21 cellular contexts compared by ENCODE assay signal in the genomic region with DNA sequence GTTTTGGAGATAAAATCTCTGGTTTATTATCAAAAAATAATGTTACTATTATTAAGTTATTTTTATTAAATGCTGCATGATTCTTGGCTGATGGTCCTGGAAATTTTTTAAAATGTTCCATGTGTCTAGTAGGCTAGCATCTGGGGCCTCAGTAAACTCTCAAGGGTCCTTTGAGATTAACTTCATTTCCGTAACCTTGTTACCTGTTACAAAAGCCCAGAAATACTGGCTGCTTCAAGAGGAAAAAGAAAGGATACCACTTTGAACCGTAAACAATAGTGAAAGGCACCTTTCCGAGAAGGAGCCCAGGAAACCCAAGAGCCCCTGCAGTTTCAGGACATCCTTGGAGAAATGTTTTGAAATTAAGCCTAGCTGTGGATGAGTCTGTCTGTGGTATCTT. TPM values are rescaled to one million over a fixed set of nuclear protein-coding genes. Genes with fewer than 3 reads are reported as not detected.
DNase-seq lines count a peak whose midpoint lies in the region; ATAC-seq and TF ChIP-seq lines count a peak whose summit lies in the region.
"Had no signal": no experiment of that assay in that cellular context is flagged by ENCODE, and none has a peak within 500 bp of the region (broad histone marks: within the 10 kb centered on the region; RNA-seq: fewer than 3 reads in every experiment).

No MANE protein-coding gene starts in this region.

- H2AK5ac ChIP-seq in mesenchymal stem cell (ENCODE audit: low read length, severe bottlenecking) = no peak overlapping the region

- H3K27me3 Mint-ChIP-seq in HFFc6 (ENCODE audit: insufficient read depth) = no peaks in the 10 kb centered on the region; the same call in 1 of the 2 replicates
- no peaks in the 10 kb centered on the region for H3K27me3 Mint-ChIP-seq in endodermal cell (ENCODE audit: insufficient read depth)
- H3K27me3 Mint-ChIP-seq: CD4-positive, alpha-beta memory T cell; IgD-negative memory B cell had no signal

- peaks cover 23% of the 10 kb centered on the region for H3K79me1 ChIP-seq in mesenchymal stem cell (replicated peaks; ENCODE audit: low read length, poor library complexity, severe bottlenecking)

- H2BK5ac ChIP-seq in mesenchymal stem cell (ENCODE audit: low read depth, low read length, poor library complexity, severe bottlenecking) = no peak overlapping the region

- H3K4me3 Mint-ChIP-seq in HFFc6 (no peak overlapping the region), endodermal cell (no peak overlapping the region)
- H3K4me3 Mint-ChIP-seq: CD4-positive, alpha-beta memory T cell; IgD-negative memory B cell had no signal

- H3K23ac ChIP-seq in mesenchymal stem cell (ENCODE audit: low read length in 2 of 2) = no peak overlapping the region

- no peak overlapping the region for H4K8ac ChIP-seq in mesenchymal stem cell (ENCODE audit: low read length)

- ATAC-seq in esophagus mucosa (no peak), GM21576 (IDR thresholded peaks at IDR 0.05; ENCODE audit: unreplicated experiment) (no peak)
- ATAC-seq: HCT116 had no signal

- H2BK12ac ChIP-seq in mesenchymal stem cell (ENCODE audit: low read length in 2 of 2) = no peak overlapping the region

- 95 to 96% methylated on average over 3 of the region's 3 CpGs for WGBS in endodermal cell (ENCODE audit: insufficient coverage in 1 of 2, insufficient read length in 1 of 2), 2 experiments
- WGBS in mesenchymal stem cell = 100% methylated on average over 3 of the region's 3 CpGs
- 84% methylated on average over 3 of the region's 3 CpGs for WGBS in suprapubic skin

- H3K9ac ChIP-seq in endodermal cell (ENCODE audit: extremely low read depth, low read length, poor library complexity, severe bottlenecking) = no peak overlapping the region
- peak overlapping the region; percentile 66 for H3K9ac ChIP-seq in mesenchymal stem cell (ENCODE audit: low read length)
- H3K9ac ChIP-seq: KMS-11 had no signal

- H3K27me3 ChIP-seq in endodermal cell (ENCODE audit: control insufficient read depth, insufficient read depth, low read length, poor library complexity, severe bottlenecking) (no peaks in the 10 kb centered on the region), mesenchymal stem cell (ENCODE audit: control insufficient read depth in 1 of 2, insufficient read depth in 1 of 2, low read length in 2 of 2) (no peaks in the 10 kb centered on the region), suprapubic skin (no peaks in the 10 kb centered on the region), vagina (no peaks in the 10 kb centered on the region)
- H3K27me3 ChIP-seq: Peyer's patch had no signal

- H3K9me3 ChIP-seq in endodermal cell (ENCODE audit: control insufficient read depth, low read length) (no peaks in the 10 kb centered on the region), mesenchymal stem cell (ENCODE audit: control insufficient read depth, low read length) (no peaks in the 10 kb centered on the region), suprapubic skin (no peaks in the 10 kb centered on the region), vagina (no peaks in the 10 kb centered on the region)
- H3K9me3 ChIP-seq: Peyer's patch had no signal

- no peak overlapping the region for H3K14ac ChIP-seq in mesenchymal stem cell (ENCODE audit: low read length in 2 of 2)

- no peak overlapping the region for H3K4ac ChIP-seq in mesenchymal stem cell (ENCODE audit: low read depth in 1 of 2, low read length in 2 of 2)

- H3K4me3 ChIP-seq in endodermal cell (ENCODE audit: low read length) (no peak overlapping the region), mesenchymal stem cell (ENCODE audit: insufficient read depth in 1 of 2, low read depth in 1 of 2, low read length in 2 of 2) (peak overlapping the region in 1 of 2 experiments; percentile 21), suprapubic skin (no peak overlapping the region), vagina (no peak overlapping the region)
- H3K4me3 ChIP-seq: Peyer's patch had no signal

- TF ChIP-seq CTCF in HFFc6 (IDR thresholded peaks at IDR 0.05) (no peak), endodermal cell (conservative IDR thresholded peaks at IDR 0.05) (no peak), suprapubic skin (IDR thresholded peaks at IDR 0.05) (no peak), vagina (IDR thresholded peaks at IDR 0.05) (no peak)

- no peak overlapping the region for H4K91ac ChIP-seq in mesenchymal stem cell (ENCODE audit: low read length)

- H3K36me3 Mint-ChIP-seq in HFFc6 (ENCODE audit: low read depth) (peaks cover 26% of the 10 kb centered on the region), endodermal cell (ENCODE audit: low read depth) (peaks cover 54% of the 10 kb centered on the region)

- H3K4me2 ChIP-seq in mesenchymal stem cell (ENCODE audit: low read length, poor library complexity, severe bottlenecking) = no peak overlapping the region
- H3K4me2 ChIP-seq: KMS-11 had no signal

- H2BK120ac ChIP-seq in mesenchymal stem cell (ENCODE audit: low read depth, low read length) = no peak overlapping the region

- H3K27ac Mint-ChIP-seq in HFFc6 (peak overlapping the region; percentile 31; the same call in 1 of the 2 replicates), endodermal cell (peak overlapping the region; percentile 11)
- H3K27ac Mint-ChIP-seq: CD4-positive, alpha-beta memory T cell; IgD-negative memory B cell had no signal

- H2BK15ac ChIP-seq in mesenchymal stem cell (ENCODE audit: low read depth, poor library complexity, severe bottlenecking) = no peak overlapping the region

- intact Hi-C loops in vagina (cut with DNase I) = no loop called here

- no peak for TF ChIP-seq EP300 in suprapubic skin (IDR thresholded peaks at IDR 0.05)

- no peak overlapping the region for H3K18ac ChIP-seq in mesenchymal stem cell (ENCODE audit: low read depth in 1 of 2, low read length in 2 of 2)

- no peak for TF ChIP-seq POLR2A in suprapubic skin (IDR thresholded peaks at IDR 0.05)
- no peak for TF ChIP-seq POLR2A in vagina (IDR thresholded peaks at IDR 0.05)

- H3K4me1 ChIP-seq in endodermal cell (ENCODE audit: control insufficient read depth, insufficient read depth, low read length) = no peaks in the 10 kb centered on the region
- peaks cover 3% of the 10 kb centered on the region for H3K4me1 ChIP-seq in mesenchymal stem cell (ENCODE audit: control insufficient read depth, insufficient read depth, low read depth, low read length)
- H3K4me1 ChIP-seq in suprapubic skin = peaks cover 11% of the 10 kb centered on the region
- no peaks in the 10 kb centered on the region for H3K4me1 ChIP-seq in vagina
- H3K4me1 ChIP-seq: Peyer's patch had no signal

- no peak overlapping the region for H2AFZ ChIP-seq in mesenchymal stem cell (ENCODE audit: low read depth, low read length)

- H3K27ac ChIP-seq in endodermal cell (ENCODE audit: low read depth, low read length) (no peak overlapping the region), mesenchymal stem cell (ENCODE audit: low read length, poor library complexity, severe bottlenecking) (no peak overlapping the region), suprapubic skin (peak overlapping the region; percentile 48), vagina (no peak overlapping the region)
- H3K27ac ChIP-seq: KMS-11, Peyer's patch had no signal

- H3K9me3 Mint-ChIP-seq in HFFc6 (no peaks in the 10 kb centered on the region), endodermal cell (no peaks in the 10 kb centered on the region)
- H3K9me3 Mint-ChIP-seq: CD4-positive, alpha-beta memory T cell; IgD-negative memory B cell had no signal

- DNase-seq in HFFc6 (no peak), endodermal cell (no peak), mesenchymal stem cell (no peak), suprapubic skin (ENCODE audit: low spot score in 2 of 2) (peak in 1 of 2 donors; percentile 7), iPS-NIHi11 (ENCODE audit: low spot score) (no peak), vagina (ENCODE audit: extremely low spot score in 2 of 2) (no peak)
- DNase-seq: C1 segment of cervical spinal cord; CD4-positive, alpha-beta memory T cell; COR-L47; DMS53; MM.1S; NCI-H2029; NCI-H2227 treated with DMSO at 0.1 percent for 48 hours; NCI-H526 treated with DMSO at 0.1 percent for 48 hours; Peyer's patch; SHP77 treated with DMSO at 0.1 percent for 48 hours had no signal

- H3K4me1 Mint-ChIP-seq in HFFc6 (ENCODE audit: low read depth) = peaks cover 20% of the 10 kb centered on the region
- H3K4me1 Mint-ChIP-seq in endodermal cell = peaks cover 15% of the 10 kb centered on the region
- H3K4me1 Mint-ChIP-seq: IgD-negative memory B cell had no signal

- H3K36me3 ChIP-seq in endodermal cell (ENCODE audit: control insufficient read depth, insufficient read depth, low read length) (peaks cover 68% of the 10 kb centered on the region), mesenchymal stem cell (ENCODE audit: control insufficient read depth in 1 of 2, insufficient read depth in 2 of 2, low read depth in 1 of 2, low read length in 2 of 2) (peaks cover 39 to 61% of the 10 kb centered on the region in 2 experiments), suprapubic skin (peaks cover 73% of the 10 kb centered on the region), vagina (peaks cover 0 to 37% of the 10 kb centered on the region in 2 donors)

RNA-seq across cellular contexts. Expression of a gene that starts 30.1 kb away (rescaled TPM):
- total RNA-seq in HFFc6 (2021; fragmentation: NEBNext Ultra II Directional; extraction: Animal tissue kit (Norgen Biotek cat#: 25700)) = 10 to 100 TPM; 16.6 to 31.3 (median 19.4) TPM
- total RNA-seq in endodermal cell (100 to 1,000 TPM; 602 to 920 TPM), suprapubic skin (100 to 1,000 TPM; 107 to 172 (median 128) TPM), vagina (179 TPM), esophagus mucosa (17.8 TPM)
- polyA plus RNA-seq in endodermal cell (2013, experiment 1 of 2) = 1,216 TPM
- polyA plus RNA-seq in endodermal cell (2013, experiment 2 of 2) = 1,012 TPM
- 46.1 TPM for polyA plus RNA-seq in mesenchymal stem cell (2013, experiment 1 of 2)
- polyA plus RNA-seq in mesenchymal stem cell (2013, experiment 2 of 2) = 46.9 TPM

RNA-seq across cellular contexts. Expression of a gene that starts 36.4 kb away (rescaled TPM):
- total RNA-seq in HFFc6 (2021; fragmentation: NEBNext Ultra II Directional; extraction: Animal tissue kit (Norgen Biotek cat#: 25700)) = 10 to 100 TPM; 12.0 to 14.9 (median 13.4) TPM
- total RNA-seq in endodermal cell (1 to 10 TPM; 7.4 to 7.9 TPM), suprapubic skin (10 to 100 TPM; 15.9 to 21.9 (median 18.5) TPM), vagina (17.7 TPM), esophagus mucosa (6.1 TPM)
- 4.5 TPM for polyA plus RNA-seq in endodermal cell (2013, experiment 1 of 2)
- 4.1 TPM for polyA plus RNA-seq in endodermal cell (2013, experiment 2 of 2)
- polyA plus RNA-seq in mesenchymal stem cell (2013, experiment 1 of 2) = 3.6 TPM
- polyA plus RNA-seq in mesenchymal stem cell (2013, experiment 2 of 2) = 3.8 TPM
